ENCODE assay signal across 8 cellular contexts in genomic region chr3:52456169-52456799, GRCh38. TPM values are rescaled to one million over a fixed set of nuclear protein-coding genes. Genes with fewer than 3 reads are reported as not detected.
A peak's percentile ranks its signal among the peaks of the same experiment; 100 is the strongest.
DNase-seq lines count a peak whose midpoint lies in the region; ATAC-seq and TF ChIP-seq lines count a peak whose summit lies in the region.

No MANE protein-coding gene starts in this region.

- peaks cover 25% of the 10 kb centered on the region for H3K36me3 ChIP-seq in neutrophil

- H3K27me3 ChIP-seq in neutrophil = no peaks in the 10 kb centered on the region

- H3K36me3 Mint-ChIP-seq in activated CD4-positive, alpha-beta memory T cell treated with anti-CD3 and anti-CD28 coated beads, Interleukin-2, amount 10 ng/mL, durations not matched to agents 7 days and 5 days (ENCODE audit: low read depth) = peaks cover 27% of the 10 kb centered on the region

- H3K4me1 Mint-ChIP-seq in activated CD4-positive, alpha-beta memory T cell treated with anti-CD3 and anti-CD28 coated beads, Interleukin-2, amount 10 ng/mL, durations not matched to agents 7 days and 5 days = peaks cover 34% of the 10 kb centered on the region

- CTCF ChIA-PET in activated CD4-positive, alpha-beta memory T cell treated with anti-CD3 and anti-CD28 coated beads, Interleukin-2, amount 10 ng/mL, durations not matched to agents 7 days and 5 days (lab: Charles Lee) = interaction anchor here (1.1 to 1.5 kb wide), 3 partner anchors 9 to 29 kb away, joined by 3 to 6 read pairs (median 3); partner anchors contain the start of gene SEMA3G

- peak overlapping the region; percentile 82 for H3K27ac ChIP-seq in neutrophil

- peak; percentile 67 for DNase-seq in NCI-H82 (lab: John Stamatoyannopoulos, UW)
- no peak for DNase-seq in NCI-H82 treated with DMSO at 0.1 percent for 48 hours (lab: John Stamatoyannopoulos, UW; ENCODE audit: unreplicated experiment)
- no peak for DNase-seq in activated CD4-positive, alpha-beta memory T cell treated with anti-CD3 and anti-CD28 coated beads, Interleukin-2, amount 10 ng/mL, durations not matched to agents 7 days and 5 days
- DNase-seq in fibroblast of the aortic adventitia (ENCODE audit: low read depth) = peak; percentile 59
- no peak for DNase-seq in cerebellar nuclear complex (lab: John Stamatoyannopoulos, UW)
- DNase-seq in KBM-7 = no peak

- in situ Hi-C loops in KBM-7 (cut with MboI; ENCODE audit: low pct_unique_long_range_greater_than_20kb, low sequenced_read_pairs) = no loop called here

- ATAC-seq in GM19455 (IDR thresholded peaks at IDR 0.05; ENCODE audit: unreplicated experiment) = no peak

- peaks cover 28 to 36% of the 10 kb centered on the region in 2 experiments for H3K4me1 ChIP-seq in neutrophil (ENCODE audit: control insufficient read depth in 1 of 2, insufficient read depth in 1 of 2, low read depth in 1 of 2, low read length in 1 of 2)

- TF ChIP-seq CTCF in fibroblast of the aortic adventitia (IDR thresholded peaks at IDR 0.05; ENCODE audit: insufficient read depth, low read length) (no peak), neutrophil (IDR thresholded peaks at IDR 0.05) (no peak)

- no peaks in the 10 kb centered on the region for H3K9me3 ChIP-seq in neutrophil

- H3K4me3 ChIP-seq in fibroblast of the aortic adventitia (ENCODE audit: low read depth, low read length) (peak overlapping the region; percentile 90), neutrophil (ENCODE audit: low read depth in 1 of 2, low read length in 1 of 2) (peak overlapping the region; percentile 87 to 88)

- no peaks in the 10 kb centered on the region for H3K27me3 Mint-ChIP-seq in activated CD4-positive, alpha-beta memory T cell treated with anti-CD3 and anti-CD28 coated beads, Interleukin-2, amount 10 ng/mL, durations not matched to agents 7 days and 5 days

- H3K9me3 Mint-ChIP-seq in activated CD4-positive, alpha-beta memory T cell treated with anti-CD3 and anti-CD28 coated beads, Interleukin-2, amount 10 ng/mL, durations not matched to agents 7 days and 5 days = no peaks in the 10 kb centered on the region

- peak overlapping the region; percentile 92 for H3K4me3 Mint-ChIP-seq in activated CD4-positive, alpha-beta memory T cell treated with anti-CD3 and anti-CD28 coated beads, Interleukin-2, amount 10 ng/mL, durations not matched to agents 7 days and 5 days

- peak overlapping the region; percentile 81 for H3K27ac Mint-ChIP-seq in activated CD4-positive, alpha-beta memory T cell treated with anti-CD3 and anti-CD28 coated beads, Interleukin-2, amount 10 ng/mL, durations not matched to agents 7 days and 5 days

- POLR2A ChIA-PET in activated CD4-positive, alpha-beta memory T cell treated with anti-CD3 and anti-CD28 coated beads, Interleukin-2, amount 10 ng/mL, durations not matched to agents 7 days and 5 days (lab: Charles Lee) = interaction anchor here (0.9 to 1.7 kb wide), 4 partner anchors 17 to 174 kb away, joined by 3 to 5 read pairs (median 4); no protein-coding TSS in a partner anchor

RNA-seq across cellular contexts. Expression of gene NISCH, which starts 0.9 kb away (rescaled TPM):
- 10 to 100 TPM; 73.8 to 75.0 TPM for total RNA-seq in activated CD4-positive, alpha-beta memory T cell treated with anti-CD3 and anti-CD28 coated beads, Interleukin-2, amount 10 ng/mL, durations not matched to agents 7 days and 5 days
- total RNA-seq in fibroblast of the aortic adventitia (ENCODE audit: low replicate concordance) = 52.7 and 90.8 TPM in 2 replicates

RNA-seq across cellular contexts. Expression of gene TNNC1, which starts 2.4 kb away (rescaled TPM):
- 1 to 10 TPM; 2.3 to 2.5 TPM for total RNA-seq in activated CD4-positive, alpha-beta memory T cell treated with anti-CD3 and anti-CD28 coated beads, Interleukin-2, amount 10 ng/mL, durations not matched to agents 7 days and 5 days
- 1.4 and 2.0 TPM in 2 replicates for total RNA-seq in fibroblast of the aortic adventitia (ENCODE audit: low replicate concordance)

RNA-seq across cellular contexts. Expression of gene SEMA3G, which starts 11.4 kb away (rescaled TPM):
- under 1 TPM; 0.18 to 0.20 TPM for total RNA-seq in activated CD4-positive, alpha-beta memory T cell treated with anti-CD3 and anti-CD28 coated beads, Interleukin-2, amount 10 ng/mL, durations not matched to agents 7 days and 5 days
- 0.49 TPM in 1 of 2 replicates, not detected in the other for total RNA-seq in fibroblast of the aortic adventitia (ENCODE audit: low replicate concordance)

RNA-seq across cellular contexts. Expression of gene STAB1, which starts 38.9 kb away (rescaled TPM):
- total RNA-seq in activated CD4-positive, alpha-beta memory T cell treated with anti-CD3 and anti-CD28 coated beads, Interleukin-2, amount 10 ng/mL, durations not matched to agents 7 days and 5 days = not detected
- total RNA-seq in fibroblast of the aortic adventitia (ENCODE audit: low replicate concordance) = 0.90 and 1.1 TPM in 2 replicates

RNA-seq across cellular contexts. Expression of gene PHF7, which starts 45.8 kb away (rescaled TPM):
- 10 to 100 TPM; 22.6 to 23.6 TPM for total RNA-seq in activated CD4-positive, alpha-beta memory T cell treated with anti-CD3 and anti-CD28 coated beads, Interleukin-2, amount 10 ng/mL, durations not matched to agents 7 days and 5 days
- 5.8 and 9.0 TPM in 2 replicates for total RNA-seq in fibroblast of the aortic adventitia (ENCODE audit: low replicate concordance)

Comparison
In these comparisons a context has a peak if more than half of its experiments do, and no peak if none do; other contexts are left out.
1. DNase-seq: peak in NCI-H82 (single experiment) and fibroblast of the aortic adventitia (single experiment); none in NCI-H82 treated with DMSO at 0.1 percent for 48 hours (single experiment), activated CD4-positive, alpha-beta memory T cell treated with anti-CD3 and anti-CD28 coated beads, Interleukin-2, amount 10 ng/mL, durations not matched to agents 7 days and 5 days (single experiment), cerebellar nuclear complex (0 of 2) and KBM-7 (single experiment).